8 cellular contexts compared by ENCODE assay signal in the genomic region with DNA sequence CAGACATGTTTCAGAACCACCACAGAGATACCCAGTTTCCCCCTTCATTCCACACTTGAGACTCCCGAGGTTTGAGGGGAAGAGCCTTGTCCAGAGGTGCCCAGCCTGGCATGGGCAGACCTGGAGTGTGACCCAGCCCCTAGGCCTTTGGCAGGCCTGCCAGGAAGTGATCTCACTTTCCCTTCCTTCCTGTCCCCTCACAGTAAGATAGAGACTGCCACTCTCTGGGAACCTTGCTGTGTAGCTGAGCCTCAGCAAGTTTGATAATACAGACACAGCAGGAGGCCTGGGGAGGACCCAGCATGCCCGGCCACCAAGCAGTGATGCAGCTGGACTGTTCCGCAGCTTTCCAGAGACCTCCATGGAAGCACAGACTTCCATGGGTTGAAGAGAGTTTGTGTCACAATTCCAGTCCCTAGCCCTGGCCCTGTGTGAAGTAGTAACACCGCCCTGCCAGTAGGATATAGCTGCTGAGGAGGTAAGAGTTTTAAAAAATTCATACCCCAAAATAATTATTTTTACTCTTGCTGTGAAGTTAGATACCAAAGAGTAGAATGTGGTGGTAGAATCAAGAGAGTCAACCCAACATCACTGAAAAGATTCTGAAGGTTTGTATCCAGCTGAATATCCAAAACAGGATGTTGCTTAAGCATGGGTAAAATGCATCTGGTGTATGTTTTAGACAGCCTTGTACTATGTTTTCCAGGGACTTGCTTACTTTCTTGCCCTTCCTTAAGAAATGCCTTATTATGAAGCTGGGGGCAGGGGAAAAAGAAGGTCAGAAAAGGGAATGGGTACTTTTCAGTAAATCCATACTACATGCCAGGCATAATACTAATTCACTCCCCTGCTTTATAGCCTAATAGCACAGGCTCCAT. TPM values are rescaled to one million over a fixed set of nuclear protein-coding genes. Genes with fewer than 3 reads are reported as not detected.
DNase-seq lines count a peak whose midpoint lies in the region; ATAC-seq and TF ChIP-seq lines count a peak whose summit lies in the region.

No MANE protein-coding gene starts in this region.

- no peak overlapping the region for H3K27ac ChIP-seq in foreskin keratinocyte

- peak; percentile 8 for TF ChIP-seq CTCF in foreskin keratinocyte (conservative IDR thresholded peaks at IDR 0.05)

- no peaks in the 10 kb centered on the region for H3K27me3 Mint-ChIP-seq in stimulated activated naive CD8-positive, alpha-beta T cell treated with anti-CD3 and anti-CD28 coated beads, Interleukin-15, Interleukin-2, amounts not matched to agents 100 ng/mL and 50 ng/mL, for 24 hours

- peak overlapping the region; percentile 90 for H3K27ac Mint-ChIP-seq in stimulated activated naive CD8-positive, alpha-beta T cell treated with anti-CD3 and anti-CD28 coated beads, Interleukin-15, Interleukin-2, amounts not matched to agents 100 ng/mL and 50 ng/mL, for 24 hours

- peak overlapping the region; percentile 77 for H3K4me3 Mint-ChIP-seq in stimulated activated naive CD8-positive, alpha-beta T cell treated with anti-CD3 and anti-CD28 coated beads, Interleukin-15, Interleukin-2, amounts not matched to agents 100 ng/mL and 50 ng/mL, for 24 hours

- DNase-seq in A172 (ENCODE audit: low spot score) (peak; percentile 74), foreskin keratinocyte (no peak), activated gamma-delta T cell (lab: John Stamatoyannopoulos, UW) (no peak), mesenteric fat pad (ENCODE audit: low spot score) (no peak)

- H3K4me1 ChIP-seq in foreskin keratinocyte: peaks cover 5% of the 10 kb centered on the region

- H3K4me1 Mint-ChIP-seq in stimulated activated naive CD8-positive, alpha-beta T cell treated with anti-CD3 and anti-CD28 coated beads, Interleukin-15, Interleukin-2, amounts not matched to agents 100 ng/mL and 50 ng/mL, for 24 hours (ENCODE audit: low read depth): peaks cover 62% of the 10 kb centered on the region

- H3K27me3 ChIP-seq in foreskin keratinocyte: no peaks in the 10 kb centered on the region

- H3K9me3 Mint-ChIP-seq in stimulated activated naive CD8-positive, alpha-beta T cell treated with anti-CD3 and anti-CD28 coated beads, Interleukin-15, Interleukin-2, amounts not matched to agents 100 ng/mL and 50 ng/mL, for 24 hours: no peaks in the 10 kb centered on the region

- ATAC-seq in GM19463 (IDR thresholded peaks at IDR 0.05; ENCODE audit: unreplicated experiment) (peak; percentile 40), SK-N-SH treated with all-trans-retinoic acid at 6 μM for 48 hours (peak; percentile 22), foreskin keratinocyte (no peak), GM21737 (IDR thresholded peaks at IDR 0.05; ENCODE audit: unreplicated experiment) (no peak)

- no peaks in the 10 kb centered on the region for H3K36me3 Mint-ChIP-seq in stimulated activated naive CD8-positive, alpha-beta T cell treated with anti-CD3 and anti-CD28 coated beads, Interleukin-15, Interleukin-2, amounts not matched to agents 100 ng/mL and 50 ng/mL, for 24 hours (ENCODE audit: low read depth)

TF ChIP-seq in SK-N-SH treated with all-trans-retinoic acid at 6 μM for 48 hours, 23 proteins besides CTCF, POLR2A, EP300 and RAD21:
- TF ChIP-seq SNAI2 (CRISPR knock-in tag; IDR thresholded peaks at IDR 0.05): no peak

RNA-seq across cellular contexts. Expression of gene PKIG, which starts 16.3 kb away (rescaled TPM):
- 139 and 149 TPM in 2 replicates for total RNA-seq in A172 (2014; rRNA removed; shearing (Covaris generic))
- total RNA-seq in foreskin keratinocyte: 19.9 and 20.7 TPM in 2 replicates
- polyA plus RNA-seq in foreskin keratinocyte: 23.5 and 25.4 TPM in 2 replicates
- 50.1 TPM for total RNA-seq in mesenteric fat pad

RNA-seq across cellular contexts. Expression of gene ADA, which starts 52.8 kb away (rescaled TPM):
- total RNA-seq in A172 (2014; rRNA removed; shearing (Covaris generic)): 5.3 and 8.0 TPM in 2 replicates
- total RNA-seq in foreskin keratinocyte (16.1 and 17.6 TPM in 2 replicates), mesenteric fat pad (12.2 TPM)
- polyA plus RNA-seq in foreskin keratinocyte: 21.3 and 22.9 TPM in 2 replicates

Comparison
In these comparisons a context has a peak if more than half of its experiments do, and no peak if none do; other contexts are left out.
1. ATAC-seq: peak in GM19463 (single experiment) and SK-N-SH treated with all-trans-retinoic acid at 6 μM for 48 hours (single experiment); none in foreskin keratinocyte (single experiment) and GM21737 (single experiment).